8 cellular contexts compared by ENCODE assay signal in the genomic region with DNA sequence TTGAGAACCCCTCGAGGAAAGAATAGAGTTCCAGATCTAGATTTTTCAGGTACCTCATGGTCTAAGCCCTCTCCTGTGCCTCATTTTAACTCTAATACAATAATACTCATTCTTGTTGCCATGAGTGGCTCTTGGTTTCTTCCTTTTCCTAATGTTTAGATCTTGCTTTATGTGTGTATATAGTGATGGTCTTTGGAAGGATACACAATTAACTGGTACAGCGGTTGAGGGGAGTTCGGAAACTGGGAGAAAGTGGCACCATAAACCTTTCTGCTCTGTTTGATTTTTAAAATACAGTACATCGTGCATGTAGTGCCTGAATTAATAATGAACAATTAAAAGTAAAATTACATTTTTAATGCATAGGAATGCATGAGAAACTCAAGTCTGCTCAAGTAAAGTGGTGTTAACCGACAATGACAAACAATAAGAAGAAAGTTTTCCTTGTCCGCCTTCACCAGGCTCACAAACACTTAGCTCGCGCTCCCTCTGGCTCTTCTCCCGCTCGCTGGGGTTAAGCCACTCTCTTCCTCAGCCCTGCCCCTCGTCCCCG. TPM values are rescaled to one million over a fixed set of nuclear protein-coding genes. Genes with fewer than 3 reads are reported as not detected.
DNase-seq lines count a peak whose midpoint lies in the region; ATAC-seq and TF ChIP-seq lines count a peak whose summit lies in the region.

No MANE protein-coding gene starts in this region.

- H3K27ac ChIP-seq in DOHH2 (ENCODE audit: low read depth, low read length) (no peak overlapping the region), ascending aorta (peak overlapping the region; percentile 98 to 100)

- peaks cover 26% of the 10 kb centered on the region for H3K4me1 ChIP-seq in DOHH2 (ENCODE audit: control insufficient read depth, low read length)
- H3K4me1 ChIP-seq in ascending aorta, result peaks cover 6 to 19% of the 10 kb centered on the region in 2 donors

- no peaks in the 10 kb centered on the region for H3K27me3 ChIP-seq in DOHH2 (ENCODE audit: control insufficient read depth, low read length)
- no peaks in the 10 kb centered on the region for H3K27me3 ChIP-seq in ascending aorta

- peak overlapping the region; percentile 87 to 94 (median 90) for H3K27ac Mint-ChIP-seq in naive B cell

- H3K9me2 ChIP-seq in DOHH2 (replicated peaks; ENCODE audit: control insufficient read depth, low read length), result no peaks in the 10 kb centered on the region

- DNase-seq in ascending aorta (ENCODE audit: low spot score in 2 of 2), result no peak
- no peak for DNase-seq in naive B cell
- DNase-seq in HK-2 (ENCODE audit: unreplicated experiment), result no peak
- no peak for DNase-seq in left colon
- DNase-seq in COLO668 (lab: John Stamatoyannopoulos, UW; ENCODE audit: unreplicated experiment), result no peak
- DNase-seq in stimulated activated CD4-positive, alpha-beta T cell treated with anti-CD3 and anti-CD28 coated beads, Interleukin-15, amount 100 ng/mL, for 24 hours, result no peak

- intact Hi-C loops in ascending aorta (cut with DNase I), result loop anchor here (1.0 to 2.0 kb wide), 5 partner anchors 21 to 170 kb away; a partner anchor contains a TSS
- intact Hi-C loops in left colon (cut with DNase I, micrococcal nuclease), result no loop called here

- ATAC-seq in HG02759 (IDR thresholded peaks at IDR 0.05; ENCODE audit: unreplicated experiment) (peak; percentile 3), naive B cell (ENCODE audit: low read depth in 2 of 2) (no peak), left colon (no peak)

- H3K4me3 Mint-ChIP-seq in naive B cell, result peak overlapping the region; percentile 89 to 98 (median 94)

- 0 out of 2 replicates have a peak, but pooled peaks cover 8% of the 10 kb centered on the region for H3F3A ChIP-seq in DOHH2 (ENCODE audit: control insufficient read depth, insufficient read depth)

- H3K4me2 ChIP-seq in DOHH2 (ENCODE audit: low read length), result peak overlapping the region; percentile 73

- H3K4me1 Mint-ChIP-seq in naive B cell, result peaks cover 28 to 42% (median 40%) of the 10 kb centered on the region in 3 donors

- peaks cover 35% of the 10 kb centered on the region for H3K79me2 ChIP-seq in DOHH2 (ENCODE audit: control insufficient read depth, low read length)

- H4K20me1 ChIP-seq in DOHH2 (ENCODE audit: control insufficient read depth, insufficient read depth, low read depth, low read length), result peaks cover 17% of the 10 kb centered on the region

- no peaks in the 10 kb centered on the region for H3K36me3 Mint-ChIP-seq in naive B cell

- H3K9me3 ChIP-seq in DOHH2 (ENCODE audit: control insufficient read depth, insufficient read depth, low read length) (no peaks in the 10 kb centered on the region), ascending aorta (no peaks in the 10 kb centered on the region)

- no peaks in the 10 kb centered on the region for H3K27me3 Mint-ChIP-seq in naive B cell

- no peaks in the 10 kb centered on the region for H3K9me3 Mint-ChIP-seq in naive B cell

- H3K4me3 ChIP-seq in DOHH2 (ENCODE audit: low read length) (peak overlapping the region; percentile 76), ascending aorta (peak overlapping the region; percentile 84 to 96)

- TF ChIP-seq CTCF in DOHH2 (IDR thresholded peaks at IDR 0.05; ENCODE audit: low read depth, low read length, poor library complexity, severe bottlenecking) (no peak), ascending aorta (IDR thresholded peaks at IDR 0.05) (no peak)

- peaks cover 14% of the 10 kb centered on the region for H3K36me3 ChIP-seq in DOHH2 (ENCODE audit: control insufficient read depth, low read length)
- H3K36me3 ChIP-seq in ascending aorta, result no peaks in the 10 kb centered on the region

RNA-seq across cellular contexts. Expression of a gene that starts 0.4 kb away (rescaled TPM):
- 35.4 TPM for total RNA-seq in ascending aorta
- 10 to 100 TPM; 35.7 to 44.5 (median 38.8) TPM for polyA plus RNA-seq in naive B cell (ENCODE audit: low read depth in 6 of 6)
- total RNA-seq in left colon, result 100 to 1,000 TPM in 1 of 2 donors, 10 to 100 TPM in 1; 72.2 to 112 TPM

RNA-seq across cellular contexts. Expression of a gene that starts 21.1 kb away (rescaled TPM):
- total RNA-seq in ascending aorta (21.1 TPM), left colon (1 to 10 TPM; 5.0 to 5.6 TPM)
- polyA plus RNA-seq in naive B cell (ENCODE audit: low read depth in 6 of 6), result under 1 TPM in 2 of 6 donors, not detected in 4; 0.22 to 0.23 TPM

RNA-seq across cellular contexts. Expression of a gene that starts 37.9 kb away (rescaled TPM):
- total RNA-seq in ascending aorta (not detected), left colon (not detected)
- polyA plus RNA-seq in naive B cell (ENCODE audit: low read depth in 6 of 6), result not detected
